In genomic region chr21:33847586-33848251, GRCh38 we compare ENCODE assay signal across 15 cellular contexts.
A peak's percentile ranks its signal among the peaks of the same experiment; 100 is the strongest.
DNase-seq lines count a peak whose midpoint lies in the region; ATAC-seq, FAIRE-seq and TF ChIP-seq lines count a peak whose summit lies in the region.
"Had no signal": no experiment of that assay in that cellular context is flagged by ENCODE, and none has a peak within 500 bp of the region (broad histone marks: within the 10 kb centered on the region; RNA-seq: fewer than 3 reads in every experiment).

No MANE protein-coding gene starts in this region.

- H3K9ac ChIP-seq in K562 (ENCODE audit: insufficient read depth in 1 of 2, low read depth in 2 of 2, low read length in 2 of 2): no peak overlapping the region
- H3K9ac ChIP-seq in neural progenitor cell: no peak overlapping the region

- ATAC-seq in K562: no peak
- ATAC-seq in stimulated activated memory B cell treated with anti-CD40 and anti-IgM and Interleukin-4, amounts not matched to agents 10 μg/mL and 1 μg/mL and 100 μg/mL, for 72 hours: no peak
- ATAC-seq: GM23338 had no signal

- H3K4me3 Mint-ChIP-seq in neural progenitor cell (no peak overlapping the region), Calu3 (ENCODE audit: low read depth, unreplicated experiment) (no peak overlapping the region)
- H3K4me3 Mint-ChIP-seq in stimulated activated memory B cell treated with anti-CD40 and anti-IgM and Interleukin-4, amounts not matched to agents 10 μg/mL and 1 μg/mL and 100 μg/mL, for 72 hours: no peak overlapping the region
- H3K4me3 Mint-ChIP-seq: GM23338 had no signal

- H3K79me2 ChIP-seq in OCI-LY7 (ENCODE audit: insufficient read depth, low read depth, low read length): no peaks in the 10 kb centered on the region
- H3K79me2 ChIP-seq in K562 (ENCODE audit: control insufficient read depth, insufficient read depth, low read length): no peaks in the 10 kb centered on the region
- no peaks in the 10 kb centered on the region for H3K79me2 ChIP-seq in neural progenitor cell (ENCODE audit: low read depth)

- intact Hi-C loops in OCI-LY7 (cut with micrococcal nuclease; ENCODE audit: unreplicated experiment) (no loop called here), K562 (cut with micrococcal nuclease) (no loop called here), Calu3 (cut with micrococcal nuclease; ENCODE audit: unreplicated experiment) (no loop called here)

- WGBS in K562 (ENCODE audit: insufficient coverage, low coverage, missing lambda C conversion rate): 17% methylated on average over 19 of the region's 19 CpGs

- no peak for TF ChIP-seq POLR2A in K562 (conservative IDR thresholded peaks at IDR 0.05)

- H3K27me3 ChIP-seq in K562 (ENCODE audit: control insufficient read depth in 2 of 2, insufficient read depth in 2 of 2, low read length in 2 of 2): peaks cover 53 to 74% of the 10 kb centered on the region in 2 experiments
- no peaks in the 10 kb centered on the region for H3K27me3 ChIP-seq in neural progenitor cell

- no peaks in the 10 kb centered on the region for H3K36me3 ChIP-seq in OCI-LY7 (ENCODE audit: insufficient read depth, low read length)
- H3K36me3 ChIP-seq in K562 (ENCODE audit: control insufficient read depth, insufficient read depth, low read length): no peaks in the 10 kb centered on the region
- H3K36me3 ChIP-seq in neural progenitor cell: no peaks in the 10 kb centered on the region

- no peaks in the 10 kb centered on the region for H4K20me1 ChIP-seq in OCI-LY7 (ENCODE audit: insufficient read depth, low read length)
- H4K20me1 ChIP-seq in K562 (replicated peaks; ENCODE audit: control insufficient read depth, insufficient read depth, low read length): 0 out of 2 replicates have a peak, but pooled peaks cover 3% of the 10 kb centered on the region
- H4K20me1 ChIP-seq in neural progenitor cell (ENCODE audit: low read depth): no peaks in the 10 kb centered on the region

- DNase-seq in OCI-LY7 (ENCODE audit: low spot score): no peak
- DNase-seq in K562 (ENCODE audit: extremely low read depth in 1 of 4, low spot score in 3 of 4): no peak
- DNase-seq in neural progenitor cell (ENCODE audit: low spot score): no peak
- no peak for DNase-seq in stimulated activated CD4-positive, alpha-beta T cell treated with anti-CD3 and anti-CD28 coated beads, Interleukin-4, amount 100 ng/mL, for 4 hours
- DNase-seq in SIG-M5 treated with dmso at 0.1 percent for 504 hours (lab: John Stamatoyannopoulos, UW; ENCODE audit: unreplicated experiment): no peak
- DNase-seq in Calu3: no peak
- DNase-seq: NCI-H1105 treated with DMSO at 0.1 percent for 48 hours, NCI-H1694, NCI-H2081 treated with DMSO at 0.1 percent for 48 hours, NCI-H510A had no signal

- H3K4me1 Mint-ChIP-seq in neural progenitor cell (peaks cover 42% of the 10 kb centered on the region), Calu3 (ENCODE audit: low read depth, unreplicated experiment) (peaks cover 7% of the 10 kb centered on the region)
- H3K4me1 Mint-ChIP-seq in stimulated activated memory B cell treated with anti-CD40 and anti-IgM and Interleukin-4, amounts not matched to agents 10 μg/mL and 1 μg/mL and 100 μg/mL, for 72 hours: peaks cover 12% of the 10 kb centered on the region

- H3K27me3 Mint-ChIP-seq in neural progenitor cell (ENCODE audit: insufficient read depth, low read depth) (no peaks in the 10 kb centered on the region), Calu3 (ENCODE audit: unreplicated experiment) (no peaks in the 10 kb centered on the region)
- H3K27me3 Mint-ChIP-seq in stimulated activated memory B cell treated with anti-CD40 and anti-IgM and Interleukin-4, amounts not matched to agents 10 μg/mL and 1 μg/mL and 100 μg/mL, for 72 hours: peaks cover 33% of the 10 kb centered on the region

- TF ChIP-seq CTCF in OCI-LY7 (conservative IDR thresholded peaks at IDR 0.05; ENCODE audit: low read length): no peak
- no peak for TF ChIP-seq CTCF in K562 (IDR thresholded peaks at IDR 0.05 in 2 of 3, conservative IDR thresholded peaks at IDR 0.05 in 1 of 3; ENCODE audit: insufficient read depth in 2 of 3, low read depth in 1 of 3, low read length in 3 of 3)
- no peak for TF ChIP-seq CTCF in neural progenitor cell (IDR thresholded peaks at IDR 0.05)
- no peak for TF ChIP-seq CTCF in Calu3 (IDR thresholded peaks at IDR 0.05; ENCODE audit: unreplicated experiment)

- H3K4me2 ChIP-seq in OCI-LY7 (ENCODE audit: low read length) (no peak overlapping the region; the same call in 1 of the 2 replicates), K562 (ENCODE audit: insufficient read depth, low read length) (no peak overlapping the region), neural progenitor cell (no peak overlapping the region)
- H3K4me2 ChIP-seq: GM23338 had no signal

- H3K4me3 ChIP-seq in OCI-LY7 (ENCODE audit: low read depth, low read length, poor library complexity, severe bottlenecking) (no peak overlapping the region), K562 (no peak overlapping the region), neural progenitor cell (no peak overlapping the region)
- H3K4me3 ChIP-seq: GM23338 had no signal

- peaks cover 11% of the 10 kb centered on the region for H3K9me3 Mint-ChIP-seq in neural progenitor cell
- H3K9me3 Mint-ChIP-seq in stimulated activated memory B cell treated with anti-CD40 and anti-IgM and Interleukin-4, amounts not matched to agents 10 μg/mL and 1 μg/mL and 100 μg/mL, for 72 hours: peaks cover 8% of the 10 kb centered on the region
- H3K9me3 Mint-ChIP-seq in Calu3 (ENCODE audit: low read depth, unreplicated experiment): peaks cover 3% of the 10 kb centered on the region

- no peak for FAIRE-seq in K562 (lab: Jason Lieb, UNC)
- FAIRE-seq: GM12892 had no signal

- H3K9me2 ChIP-seq in OCI-LY7 (ENCODE audit: insufficient read depth, low read length): no peaks in the 10 kb centered on the region

- no peaks in the 10 kb centered on the region for H3K9me1 ChIP-seq in K562 (ENCODE audit: control insufficient read depth, insufficient read depth, low read length)

- POLR2A ChIA-PET in OCI-LY7 (lab: Charles Lee) (no interaction called here), K562 (lab: Yijun Ruan, JAX) (interaction anchor here (0.6 to 1.5 kb wide), 2 partner anchors 11 to 50 kb away, joined by 3 to 4 read pairs; no protein-coding TSS in a partner anchor)

- in situ Hi-C loops in K562 (cut with MboI): no loop called here

- no peak overlapping the region for H3K27ac ChIP-seq in OCI-LY7 (ENCODE audit: low read depth, low read length, poor library complexity, severe bottlenecking)
- H3K27ac ChIP-seq in K562 (ENCODE audit: extremely low read depth, low read depth, low read length): no peak overlapping the region
- no peak overlapping the region for H3K27ac ChIP-seq in neural progenitor cell
- H3K27ac ChIP-seq: C4-2B, RWPE1 had no signal

- H3K36me3 Mint-ChIP-seq in neural progenitor cell (peaks cover 7% of the 10 kb centered on the region), Calu3 (ENCODE audit: insufficient read depth, unreplicated experiment) (no peaks in the 10 kb centered on the region)
- no peaks in the 10 kb centered on the region for H3K36me3 Mint-ChIP-seq in stimulated activated memory B cell treated with anti-CD40 and anti-IgM and Interleukin-4, amounts not matched to agents 10 μg/mL and 1 μg/mL and 100 μg/mL, for 72 hours

- H3K9me3 ChIP-seq in OCI-LY7 (ENCODE audit: low read length) (no peaks in the 10 kb centered on the region), K562 (replicated peaks; ENCODE audit: control insufficient read depth, insufficient read depth, low read depth, low read length) (no peaks in the 10 kb centered on the region; the same call in 1 of the 2 replicates), neural progenitor cell (ENCODE audit: low read depth) (no peaks in the 10 kb centered on the region)

- H3K4me1 ChIP-seq in OCI-LY7 (ENCODE audit: insufficient read depth, low read length, poor library complexity, severe bottlenecking): peaks cover 7% of the 10 kb centered on the region
- no peaks in the 10 kb centered on the region; a peak in 2 of 5 replicates for H3K4me1 ChIP-seq in K562 (replicated peaks in 1 of 2; ENCODE audit: control insufficient read depth in 2 of 2, insufficient read depth in 2 of 2, low read length in 2 of 2)
- peaks cover 11% of the 10 kb centered on the region for H3K4me1 ChIP-seq in neural progenitor cell

- TF ChIP-seq EP300 in K562 (IDR thresholded peaks at IDR 0.05; ENCODE audit: low read length): no peak

- BruUV-seq in OCI-LY7 (replicated peaks; lab: Mats Ljungman, UMichigan): no TSS peak
- no TSS peak for BruUV-seq in K562 (replicated peaks; lab: Mats Ljungman, UMichigan)
- BruUV-seq in Calu3 (replicated peaks; lab: Mats Ljungman, UMichigan): no TSS peak

- CTCF ChIA-PET in OCI-LY7 (lab: Charles Lee; ENCODE audit: unreplicated experiment) (no interaction called here), K562 (lab: Yijun Ruan, JAX; ENCODE audit: low intra/inter-chr PET ratio) (no interaction called here), Calu3 (lab: Charles Lee) (interaction anchor here (0.6 kb wide), 1 partner anchor 27 kb away, joined by 3 read pairs; no protein-coding TSS in a partner anchor)

- H2AFZ ChIP-seq in OCI-LY7 (ENCODE audit: low read length): peak overlapping the region; percentile 4; the same call in 1 of the 2 replicates
- peak overlapping the region; percentile 50; the same call in 1 of the 2 replicates for H2AFZ ChIP-seq in K562 (ENCODE audit: low read depth, low read length)
- H2AFZ ChIP-seq in neural progenitor cell (replicated peaks): no peak overlapping the region
- H2AFZ ChIP-seq: GM23338 had no signal

- H3K27ac Mint-ChIP-seq in neural progenitor cell (peak overlapping the region; percentile 62), Calu3 (ENCODE audit: unreplicated experiment) (no peak overlapping the region)
- peak overlapping the region; percentile 30 for H3K27ac Mint-ChIP-seq in stimulated activated memory B cell treated with anti-CD40 and anti-IgM and Interleukin-4, amounts not matched to agents 10 μg/mL and 1 μg/mL and 100 μg/mL, for 72 hours
- H3K27ac Mint-ChIP-seq: GM23338 had no signal

- no peak for TF ChIP-seq RAD21 in K562 (CRISPR knock-in tag; conservative IDR thresholded peaks at IDR 0.05 in 1 of 2, IDR thresholded peaks at IDR 0.05 in 1 of 2)

- no peaks in the 10 kb centered on the region for H3F3A ChIP-seq in neural progenitor cell (ENCODE audit: low read depth)

TF ChIP-seq in K562, 482 proteins besides CTCF, POLR2A, EP300 and RAD21:
- TF ChIP-seq SRF (CRISPR knock-in tag; IDR thresholded peaks at IDR 0.05): no peak
- no peak for TF ChIP-seq FOSL1 (tag; conservative IDR thresholded peaks at IDR 0.05)
- TF ChIP-seq ZNF583 (CRISPR knock-in tag; IDR thresholded peaks at IDR 0.05): no peak
- TF ChIP-seq SMAD1 (IDR thresholded peaks at IDR 0.05; ENCODE audit: low read depth, low read length, partially characterized antibody): no peak
- no peak for TF ChIP-seq TRIM24 (IDR thresholded peaks at IDR 0.05)
TF ChIP-seq in K562: peak in this region for 0.
